ENCODE assay signal across 8 cellular contexts in the genomic region with DNA sequence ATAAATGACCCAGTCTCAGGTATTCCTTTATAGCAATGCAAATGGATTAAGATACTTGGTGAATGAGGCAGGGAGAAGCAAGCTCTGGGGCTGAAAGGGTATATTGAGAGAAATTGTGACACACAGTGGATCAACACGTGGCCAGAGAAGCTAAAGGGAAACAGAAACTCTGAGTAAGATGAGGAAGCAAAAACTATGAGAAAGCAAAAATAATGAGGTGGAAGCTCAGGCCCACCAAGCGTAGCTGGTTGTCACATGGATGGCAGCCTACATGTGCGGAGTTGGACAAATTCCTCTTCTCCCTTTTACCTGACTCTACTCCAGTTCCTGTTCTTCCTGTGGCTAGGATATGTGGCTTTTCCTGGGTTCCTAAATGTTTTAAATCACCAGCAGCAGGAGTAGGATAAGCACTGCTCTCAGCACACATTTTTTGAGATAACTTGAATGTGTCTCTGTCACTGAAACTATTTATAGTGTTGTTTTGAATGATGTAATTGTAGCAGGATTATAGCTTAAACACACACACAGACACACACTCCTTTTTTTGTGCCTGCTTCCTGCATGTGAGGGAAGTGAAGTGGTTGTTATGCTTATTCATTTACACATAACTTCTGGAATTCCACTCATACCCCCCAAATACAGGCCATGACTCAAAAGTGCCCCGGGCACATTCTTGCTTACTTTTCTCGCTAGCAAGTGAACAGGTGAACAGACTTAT. TPM values are rescaled to one million over a fixed set of nuclear protein-coding genes. Genes with fewer than 3 reads are reported as not detected.
DNase-seq lines count a peak whose midpoint lies in the region; ATAC-seq and TF ChIP-seq lines count a peak whose summit lies in the region.

No MANE protein-coding gene starts in this region.

- TF ChIP-seq POLR2A in body of pancreas (IDR thresholded peaks at IDR 0.05), result peak in 1 of 3 donors; percentile 32

- H3K4me1 ChIP-seq in body of pancreas (peaks cover 11% of the 10 kb centered on the region), lung (ENCODE audit: control insufficient read depth in 2 of 2, insufficient read depth in 2 of 2, low read length in 2 of 2) (peaks cover 4 to 23% of the 10 kb centered on the region in 2 donors)
- H3K4me1 ChIP-seq in CD8-positive, alpha-beta T cell (ENCODE audit: insufficient read depth, low read length), result no peaks in the 10 kb centered on the region

- no peak for DNase-seq in Right ventricle myocardium inferior (ENCODE audit: missing footprints)
- DNase-seq in cardiac septum (ENCODE audit: low spot score), result no peak
- DNase-seq in NCI-H2029 (lab: John Stamatoyannopoulos, UW), result peak; percentile 25
- peak; percentile 19 to 48 (median 35) for DNase-seq in body of pancreas
- DNase-seq in lung (ENCODE audit: low spot score), result peak; percentile 70
- DNase-seq in HuH-7.5 (ENCODE audit: low spot score), result no peak
- no peak for DNase-seq in CD8-positive, alpha-beta T cell

- no peaks in the 10 kb centered on the region for H3K9me3 Mint-ChIP-seq in CD8-positive, alpha-beta T cell

- CTCF ChIA-PET in CD8-positive, alpha-beta T cell (lab: Charles Lee), result interaction anchor here (1.0 kb wide), 1 partner anchor 10 kb away, joined by 3 read pairs; no protein-coding TSS in a partner anchor

- ATAC-seq in Right ventricle myocardium inferior (peak; percentile 65), HG02798 (IDR thresholded peaks at IDR 0.05; ENCODE audit: poor library complexity, unreplicated experiment) (peak; percentile 96), body of pancreas (peak; percentile 87), lung (ENCODE audit: insufficient read depth, low FRiP score) (peak; percentile 71)
- ATAC-seq in CD8-positive, alpha-beta T cell, result no peak

- H3K27me3 Mint-ChIP-seq in CD8-positive, alpha-beta T cell (ENCODE audit: low read depth), result no peaks in the 10 kb centered on the region

- H3K27me3 ChIP-seq in body of pancreas, result no peaks in the 10 kb centered on the region
- no peaks in the 10 kb centered on the region for H3K27me3 ChIP-seq in lung (ENCODE audit: control insufficient read depth, insufficient read depth)
- no peaks in the 10 kb centered on the region for H3K27me3 ChIP-seq in CD8-positive, alpha-beta T cell (ENCODE audit: insufficient read depth, low read length)

- H3K36me3 ChIP-seq in body of pancreas (replicated peaks in 1 of 2; ENCODE audit: insufficient read depth in 1 of 2, low read depth in 2 of 2) (no peaks in the 10 kb centered on the region), lung (ENCODE audit: control insufficient read depth in 2 of 2, insufficient read depth in 2 of 2, low read length in 2 of 2) (no peaks in the 10 kb centered on the region)
- H3K36me3 ChIP-seq in CD8-positive, alpha-beta T cell (ENCODE audit: insufficient read depth, low read length), result no peaks in the 10 kb centered on the region

- intact Hi-C loops in Right ventricle myocardium inferior (cut with DNase I) (loop anchor here (2.0 kb wide), 1 partner anchor 30 kb away; a partner anchor contains a TSS), cardiac septum (cut with DNase I) (loop anchor here (1.0 kb wide), 1 partner anchor 31 kb away; no protein-coding TSS in a partner anchor), body of pancreas (cut with DNase I) (no loop called here)
- intact Hi-C loops in CD8-positive, alpha-beta T cell (cut with DNase I, micrococcal nuclease), result no loop called here

- no peaks in the 10 kb centered on the region for H3K9me3 ChIP-seq in body of pancreas
- H3K9me3 ChIP-seq in lung (ENCODE audit: control insufficient read depth in 2 of 2, insufficient read depth in 1 of 2, low read length in 1 of 2), result no peaks in the 10 kb centered on the region
- H3K9me3 ChIP-seq in CD8-positive, alpha-beta T cell (ENCODE audit: low read length), result no peaks in the 10 kb centered on the region

- no peak overlapping the region for H3K27ac Mint-ChIP-seq in CD8-positive, alpha-beta T cell

- H3K4me3 ChIP-seq in body of pancreas (no peak overlapping the region), lung (no peak overlapping the region)
- H3K4me3 ChIP-seq in CD8-positive, alpha-beta T cell (ENCODE audit: low read depth, low read length), result no peak overlapping the region

- POLR2A ChIA-PET in CD8-positive, alpha-beta T cell (lab: Charles Lee), result no interaction called here

- H3K4me3 Mint-ChIP-seq in CD8-positive, alpha-beta T cell, result no peak overlapping the region

- H3K36me3 Mint-ChIP-seq in CD8-positive, alpha-beta T cell, result no peaks in the 10 kb centered on the region

- no peak for TF ChIP-seq CTCF in body of pancreas (IDR thresholded peaks at IDR 0.05)
- TF ChIP-seq CTCF in lung (IDR thresholded peaks at IDR 0.05; ENCODE audit: control extremely low read depth, extremely low read depth), result no peak
- no peak for TF ChIP-seq CTCF in CD8-positive, alpha-beta T cell (IDR thresholded peaks at IDR 0.05)

- WGBS in body of pancreas, 2 donors, result 31 to 40% methylated on average over 5 of the region's 5 CpGs
- WGBS in lung, 2 donors, result 23 to 33% methylated on average over 5 of the region's 5 CpGs

- H3K27ac ChIP-seq in body of pancreas, result peak overlapping the region; percentile 39 to 79 (median 67)
- peak overlapping the region; percentile 1 to 82 for H3K27ac ChIP-seq in lung (ENCODE audit: low read depth in 1 of 2, low read length in 1 of 2)
- H3K27ac ChIP-seq in CD8-positive, alpha-beta T cell (ENCODE audit: low read depth, low read length), result no peak overlapping the region

- peaks cover 6% of the 10 kb centered on the region for H3K4me1 Mint-ChIP-seq in CD8-positive, alpha-beta T cell (ENCODE audit: low read depth)

RNA-seq across cellular contexts. Expression of a gene that starts 30.1 kb away (rescaled TPM):
- total RNA-seq in Right ventricle myocardium inferior, result 18.6 TPM
- total RNA-seq in cardiac septum, result 27.5 TPM
- 10 to 100 TPM; 19.2 to 21.1 TPM for total RNA-seq in body of pancreas
- total RNA-seq in lung, result 10 to 100 TPM; 29.6 to 65.3 TPM
- 10 to 100 TPM in 1 of 2 donors, 1 to 10 TPM in 1; 7.0 to 11.9 TPM for polyA plus RNA-seq in lung
- 10 to 100 TPM; 94.2 to 98.3 TPM for total RNA-seq in CD8-positive, alpha-beta T cell

Comparison
In these comparisons a context has a peak if more than half of its experiments do, and no peak if none do; other contexts are left out.
1. DNase-seq: peak in NCI-H2029 (single experiment), body of pancreas (4 of 4) and lung (single experiment); none in Right ventricle myocardium inferior (single experiment), cardiac septum (single experiment), HuH-7.5 (single experiment) and CD8-positive, alpha-beta T cell (0 of 7).
2. intact Hi-C loops: an anchor here in Right ventricle myocardium inferior (2.0 kb wide) and cardiac septum (1.0 kb wide); none called in body of pancreas and CD8-positive, alpha-beta T cell.